1 cellular context compared by ENCODE assay signal in genomic region chr12:121996945-121997612, GRCh38.
TF ChIP-seq lines count a peak whose summit lies in the region.

No MANE protein-coding gene starts in this region.

TF ChIP-seq in K562, 482 proteins besides CTCF, POLR2A, EP300 and RAD21:
- TF ChIP-seq MAFK (IDR thresholded peaks at IDR 0.05; ENCODE audit: low read length): 0 out of 2 replicates have a peak, but pooled peaks have one; percentile 17
- no peak for TF ChIP-seq SMARCC2 (IDR thresholded peaks at IDR 0.05; ENCODE audit: low read depth)
- TF ChIP-seq C11orf30 (IDR thresholded peaks at IDR 0.05; ENCODE audit: low read depth): peak; percentile 33; the same call in 1 of the 2 replicates
- TF ChIP-seq ZNF384 (IDR thresholded peaks at IDR 0.05; ENCODE audit: low read depth, low read length): peak; percentile 76
- TF ChIP-seq SRSF7 (optimal IDR thresholded peaks at IDR 0.05; ENCODE audit: low read depth, low read length): no peak
- peak; percentile 42 for TF ChIP-seq ZNF316 (IDR thresholded peaks at IDR 0.05)
